20 cellular contexts compared by ENCODE assay signal in the genomic region with DNA sequence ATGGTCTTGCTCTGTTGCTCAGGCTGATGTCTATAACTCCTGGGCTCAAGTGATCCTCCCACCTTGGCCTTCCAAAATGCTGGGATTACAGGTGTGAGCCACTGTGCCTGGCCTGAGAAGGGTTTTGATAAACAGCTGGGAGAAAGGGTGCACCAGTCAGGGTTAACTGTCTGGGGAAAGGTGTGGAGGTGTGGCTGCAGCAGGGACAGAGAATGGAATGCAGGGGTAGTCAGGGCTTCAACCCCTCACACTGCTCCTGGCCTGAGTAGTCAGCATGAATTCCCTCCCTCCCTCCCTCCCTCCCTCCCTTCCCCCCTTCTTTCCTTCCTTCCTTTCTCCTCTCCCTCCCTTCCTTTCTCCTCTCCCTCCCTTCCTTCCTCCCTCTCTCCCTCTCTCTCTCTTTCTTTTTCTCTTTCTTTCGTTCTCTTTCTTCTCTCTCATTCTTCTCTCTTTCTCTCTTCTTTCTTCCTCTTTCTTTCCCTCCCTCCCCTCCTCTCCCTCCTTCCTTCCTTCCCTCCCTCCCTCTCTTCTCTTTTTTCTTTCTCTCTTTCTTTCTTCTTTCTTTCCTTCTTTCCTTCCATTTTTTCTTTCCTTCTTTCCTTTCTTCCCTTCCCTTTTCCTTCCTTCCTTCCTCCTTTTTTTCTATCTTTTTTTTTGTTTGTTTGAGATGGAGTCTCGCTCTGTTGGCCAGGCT. TPM values are rescaled to one million over a fixed set of nuclear protein-coding genes. Genes with fewer than 3 reads are reported as not detected.
A peak's percentile ranks its signal among the peaks of the same experiment; 100 is the strongest.
DNase-seq lines count a peak whose midpoint lies in the region; ATAC-seq and TF ChIP-seq lines count a peak whose summit lies in the region.
"Had no signal": no experiment of that assay in that cellular context is flagged by ENCODE, and none has a peak within 500 bp of the region (broad histone marks: within the 10 kb centered on the region; RNA-seq: fewer than 3 reads in every experiment).

No MANE protein-coding gene starts in this region.

- H3K27ac Mint-ChIP-seq in activated naive CD8-positive, alpha-beta T cell treated with anti-CD3 and anti-CD28 coated beads for 36 hours = no peak overlapping the region
- no peak overlapping the region for H3K27ac Mint-ChIP-seq in activated naive CD8-positive, alpha-beta T cell treated with anti-CD3 and anti-CD28 coated beads, Interleukin-2, amount 50 U/mL, for 24 hours
- H3K27ac Mint-ChIP-seq in T-helper 17 cell (peak overlapping the region; percentile 90), MCF 10A (ENCODE audit: low read depth, unreplicated experiment) (no peak overlapping the region)
- H3K27ac Mint-ChIP-seq: activated CD4-positive, alpha-beta T cell treated with anti-CD3 and anti-CD28 coated beads, Interleukin-2, amount 10 ng/mL, durations not matched to agents 7 days and 5 days had no signal

- intact Hi-C loops in MCF 10A (cut with micrococcal nuclease) = no loop called here

- H3K36me3 Mint-ChIP-seq in activated naive CD8-positive, alpha-beta T cell treated with anti-CD3 and anti-CD28 coated beads for 36 hours = no peaks in the 10 kb centered on the region
- H3K36me3 Mint-ChIP-seq in activated naive CD8-positive, alpha-beta T cell treated with anti-CD3 and anti-CD28 coated beads, Interleukin-2, amount 50 U/mL, for 24 hours (ENCODE audit: low read depth) = no peaks in the 10 kb centered on the region
- H3K36me3 Mint-ChIP-seq in T-helper 17 cell (ENCODE audit: low read depth) = peaks cover 3% of the 10 kb centered on the region
- no peaks in the 10 kb centered on the region for H3K36me3 Mint-ChIP-seq in MCF 10A (ENCODE audit: insufficient read depth, unreplicated experiment)

- no peak for TF ChIP-seq CTCF in MCF 10A (IDR thresholded peaks at IDR 0.05; ENCODE audit: unreplicated experiment)

- BruUV-seq in MCF 10A (replicated peaks; lab: Mats Ljungman, UMichigan) = no TSS peak

- peaks cover 9% of the 10 kb centered on the region for H3K4me1 Mint-ChIP-seq in activated naive CD8-positive, alpha-beta T cell treated with anti-CD3 and anti-CD28 coated beads for 36 hours
- peaks cover 24% of the 10 kb centered on the region for H3K4me1 Mint-ChIP-seq in activated naive CD8-positive, alpha-beta T cell treated with anti-CD3 and anti-CD28 coated beads, Interleukin-2, amount 50 U/mL, for 24 hours
- H3K4me1 Mint-ChIP-seq in T-helper 17 cell (peaks cover 38% of the 10 kb centered on the region), MCF 10A (ENCODE audit: insufficient read depth, unreplicated experiment) (no peaks in the 10 kb centered on the region)

- ATAC-seq in activated naive CD8-positive, alpha-beta T cell treated with anti-CD3 and anti-CD28 coated beads, Interleukin-2, amount 50 U/mL, for 24 hours = no peak
- ATAC-seq in T-helper 17 cell (no peak), GM18502 (IDR thresholded peaks at IDR 0.05; ENCODE audit: poor library complexity, unreplicated experiment) (no peak), GM18909 (IDR thresholded peaks at IDR 0.05; ENCODE audit: poor library complexity, unreplicated experiment) (no peak)
- ATAC-seq: gastrocnemius medialis, left lobe of liver, SK-N-SH treated with all-trans-retinoic acid at 6 μM for 48 hours had no signal

- H3K27me3 Mint-ChIP-seq in activated naive CD8-positive, alpha-beta T cell treated with anti-CD3 and anti-CD28 coated beads for 36 hours = no peaks in the 10 kb centered on the region
- H3K27me3 Mint-ChIP-seq in activated naive CD8-positive, alpha-beta T cell treated with anti-CD3 and anti-CD28 coated beads, Interleukin-2, amount 50 U/mL, for 24 hours = no peaks in the 10 kb centered on the region
- no peaks in the 10 kb centered on the region for H3K27me3 Mint-ChIP-seq in T-helper 17 cell
- H3K27me3 Mint-ChIP-seq in MCF 10A (ENCODE audit: insufficient read depth, unreplicated experiment) = peaks cover 16% of the 10 kb centered on the region
- H3K27me3 Mint-ChIP-seq: activated CD4-positive, alpha-beta T cell treated with anti-CD3 and anti-CD28 coated beads, Interleukin-2, amount 10 ng/mL, durations not matched to agents 7 days and 5 days had no signal

- POLR2A ChIA-PET in MCF 10A (lab: Yijun Ruan, JAX) = no interaction called here

- H3K4me3 Mint-ChIP-seq in activated naive CD8-positive, alpha-beta T cell treated with anti-CD3 and anti-CD28 coated beads for 36 hours = peak overlapping the region; percentile 13
- H3K4me3 Mint-ChIP-seq in activated naive CD8-positive, alpha-beta T cell treated with anti-CD3 and anti-CD28 coated beads, Interleukin-2, amount 50 U/mL, for 24 hours = no peak overlapping the region
- H3K4me3 Mint-ChIP-seq in T-helper 17 cell = no peak overlapping the region
- no peak overlapping the region for H3K4me3 Mint-ChIP-seq in MCF 10A (ENCODE audit: unreplicated experiment)
- H3K4me3 Mint-ChIP-seq: activated CD4-positive, alpha-beta T cell treated with anti-CD3 and anti-CD28 coated beads, Interleukin-2, amount 10 ng/mL, durations not matched to agents 7 days and 5 days had no signal

- no peaks in the 10 kb centered on the region for H3K9me3 ChIP-seq in T-helper 17 cell (ENCODE audit: control insufficient read depth, low read length, poor library complexity, severe bottlenecking)
- H3K9me3 ChIP-seq: adrenal gland, gastrocnemius medialis had no signal

- DNase-seq in activated naive CD8-positive, alpha-beta T cell treated with anti-CD3 and anti-CD28 coated beads for 36 hours = no peak
- DNase-seq in activated naive CD8-positive, alpha-beta T cell treated with anti-CD3 and anti-CD28 coated beads, Interleukin-2, amount 50 U/mL, for 24 hours = no peak
- no peak for DNase-seq in T-helper 17 cell
- DNase-seq in iPS-NIHi7 (ENCODE audit: extremely low spot score) = peak; percentile 67
- DNase-seq in A172 (ENCODE audit: low spot score) = no peak
- no peak for DNase-seq in MCF 10A (ENCODE audit: unreplicated experiment)
- DNase-seq: activated CD4-positive, alpha-beta T cell treated with anti-CD3 and anti-CD28 coated beads, Interleukin-2, amount 10 ng/mL, durations not matched to agents 7 days and 5 days; activated T-cell treated with anti-CD3 and anti-CD28 coated beads, Interleukin-2, amount 50 U/mL, for 1 hour; adrenal gland; COR-L47; dorsolateral prefrontal cortex; gastrocnemius medialis; KG1; NCI-H2029; NCI-H446 had no signal

- CTCF ChIA-PET in MCF 10A (lab: Yijun Ruan, JAX) = interaction anchor here (4.4 kb wide), 1 partner anchor 18 kb away, joined by 33 read pairs; a partner anchor contains a TSS

- no peaks in the 10 kb centered on the region for H3K9me3 Mint-ChIP-seq in activated naive CD8-positive, alpha-beta T cell treated with anti-CD3 and anti-CD28 coated beads for 36 hours
- no peaks in the 10 kb centered on the region for H3K9me3 Mint-ChIP-seq in activated naive CD8-positive, alpha-beta T cell treated with anti-CD3 and anti-CD28 coated beads, Interleukin-2, amount 50 U/mL, for 24 hours
- H3K9me3 Mint-ChIP-seq in MCF 10A (ENCODE audit: unreplicated experiment) = no peaks in the 10 kb centered on the region
- H3K9me3 Mint-ChIP-seq: activated CD4-positive, alpha-beta T cell treated with anti-CD3 and anti-CD28 coated beads, Interleukin-2, amount 10 ng/mL, durations not matched to agents 7 days and 5 days had no signal

RNA-seq across cellular contexts. Expression of a gene that starts 16.0 kb away (rescaled TPM):
- total RNA-seq in activated naive CD8-positive, alpha-beta T cell treated with anti-CD3 and anti-CD28 coated beads for 36 hours = 1 to 10 TPM; 4.5 to 4.8 TPM
- total RNA-seq in T-helper 17 cell (100 to 1,000 TPM; 270 to 305 TPM), MCF 10A (2022) (0.16 and 0.27 TPM in 2 replicates)
- total RNA-seq in A172 (2014; rRNA removed; shearing (Covaris generic)) = 0.02 TPM in 1 of 2 replicates, not detected in the other

RNA-seq across cellular contexts. Expression of a gene that starts 47.3 kb away (rescaled TPM):
- 10 to 100 TPM; 21.2 to 23.4 TPM for total RNA-seq in activated naive CD8-positive, alpha-beta T cell treated with anti-CD3 and anti-CD28 coated beads for 36 hours
- total RNA-seq in T-helper 17 cell (10 to 100 TPM; 45.1 to 46.2 TPM), MCF 10A (2022) (16.3 and 27.2 TPM in 2 replicates)
- total RNA-seq in A172 (2014; rRNA removed; shearing (Covaris generic)) = 3.4 and 17.7 TPM in 2 replicates

RNA-seq across cellular contexts. Expression of a gene that starts 49.3 kb away (rescaled TPM):
- 1 to 10 TPM; 3.7 to 4.1 TPM for total RNA-seq in activated naive CD8-positive, alpha-beta T cell treated with anti-CD3 and anti-CD28 coated beads for 36 hours
- 10 to 100 TPM; 24.0 to 33.1 TPM for total RNA-seq in T-helper 17 cell
- 7.7 and 8.1 TPM in 2 replicates for total RNA-seq in A172 (2014; rRNA removed; shearing (Covaris generic))
- total RNA-seq in MCF 10A (2022) = not detected in 2 replicates
- total RNA-seq: RPMI7951 had no signal

RNA-seq across cellular contexts. Expression of a gene that starts 58.8 kb away (rescaled TPM):
- total RNA-seq in activated naive CD8-positive, alpha-beta T cell treated with anti-CD3 and anti-CD28 coated beads for 36 hours = under 1 TPM; 0.33 to 0.68 TPM
- 1 to 10 TPM; 5.2 to 7.4 TPM for total RNA-seq in T-helper 17 cell
- total RNA-seq in A172 (2014; rRNA removed; shearing (Covaris generic)) = not detected in 2 replicates
- 0.15 TPM in 1 of 2 replicates, not detected in the other for total RNA-seq in MCF 10A (2022)
- total RNA-seq: RPMI7951 had no signal

Comparison
In these comparisons a context has a peak if more than half of its experiments do, and no peak if none do; other contexts are left out.
1. RNA of a gene that starts 16.0 kb away (total RNA-seq): 270 to 305 TPM in T-helper 17 cell; 4.5 to 4.8 TPM in activated naive CD8-positive, alpha-beta T cell treated with anti-CD3 and anti-CD28 coated beads for 36 hours, 0.16 to 0.27 TPM in MCF 10A and 0.02 TPM in A172; every median in the first group is over 10 times any median in the second.